Comparison of ENCODE assay signal across 8 cellular contexts in the genomic region with DNA sequence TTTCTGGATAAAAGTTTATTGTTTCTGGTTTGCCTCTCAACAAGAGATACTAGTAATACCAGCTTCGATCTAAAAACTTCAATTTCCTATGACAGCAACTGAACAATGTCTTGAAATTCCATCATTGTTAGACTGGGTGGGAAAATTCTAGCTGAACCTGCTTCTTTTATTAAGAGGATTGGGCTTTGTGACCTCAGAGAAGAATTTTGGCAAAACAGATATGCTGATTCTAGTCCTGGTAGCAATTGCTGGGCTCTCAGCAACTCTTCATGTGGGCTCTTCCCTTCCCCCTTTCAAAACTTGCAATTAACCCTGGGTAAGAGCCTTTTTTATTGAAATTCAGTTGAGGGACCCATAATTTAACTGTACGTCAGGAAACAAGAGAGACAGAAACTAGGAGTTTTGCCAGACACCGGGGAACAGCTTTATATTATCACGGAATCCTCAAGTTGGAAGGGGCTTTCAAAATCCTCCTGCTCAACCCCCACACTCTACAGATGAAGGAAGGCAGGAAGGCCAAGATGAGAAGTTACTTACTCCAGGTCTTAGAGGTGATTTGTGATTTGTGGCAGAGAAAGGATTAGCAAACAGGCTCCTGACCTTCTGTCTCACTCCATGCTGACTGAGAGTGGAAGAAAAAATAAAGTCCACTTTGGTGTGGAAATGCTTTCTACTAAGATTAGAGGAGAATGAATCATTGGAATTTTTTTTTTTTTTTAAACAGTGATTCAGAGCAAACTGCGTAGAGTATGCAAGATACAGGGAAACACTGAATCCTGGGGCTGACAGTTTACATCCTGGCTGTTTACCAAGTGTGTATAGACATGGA.
A peak's percentile ranks its signal among the peaks of the same experiment; 100 is the strongest.
DNase-seq lines count a peak whose midpoint lies in the region; ATAC-seq and TF ChIP-seq lines count a peak whose summit lies in the region.

No MANE protein-coding gene starts in this region.

- H3K27ac ChIP-seq in lung (ENCODE audit: low read depth in 1 of 2, low read length in 1 of 2) (no peak overlapping the region), vagina (peak overlapping the region; percentile 66)

- H3K4me1 ChIP-seq in lung (ENCODE audit: control insufficient read depth in 2 of 2, insufficient read depth in 2 of 2, low read length in 2 of 2) = peaks cover 1 to 10% of the 10 kb centered on the region in 2 donors
- peaks cover 40% of the 10 kb centered on the region for H3K4me1 ChIP-seq in vagina

- 32 to 38% methylated on average over 5 of the region's 5 CpGs for WGBS in lung, 2 donors

- no peak for TF ChIP-seq CTCF in astrocyte of the cerebellum (IDR thresholded peaks at IDR 0.05; ENCODE audit: low read depth, low read length, missing control alignments)
- no peak for TF ChIP-seq CTCF in lung (IDR thresholded peaks at IDR 0.05; ENCODE audit: control extremely low read depth, extremely low read depth)
- TF ChIP-seq CTCF in vagina (IDR thresholded peaks at IDR 0.05) = no peak
- no peak for TF ChIP-seq CTCF in GM13976 (IDR thresholded peaks at IDR 0.05; ENCODE audit: borderline replicate concordance, control extremely low read depth, extremely low read depth, insufficient read depth, missing control alignments)

- ATAC-seq in left ventricle myocardium superior (peak; percentile 31), Right ventricle myocardium superior (ENCODE audit: poor library complexity) (no peak), lung (ENCODE audit: insufficient read depth, low FRiP score) (peak; percentile 75)

- DNase-seq in left ventricle myocardium superior (no peak), Right ventricle myocardium superior (no peak), astrocyte of the cerebellum (ENCODE audit: low read depth) (peak; percentile 55), lung (ENCODE audit: low spot score) (no peak), vagina (ENCODE audit: extremely low spot score in 2 of 2) (no peak), GM13976 (ENCODE audit: low spot score) (no peak), activated gamma-delta T cell treated with Interleukin-2 at 50 U/mL for 16 hours (no peak), medulla oblongata (ENCODE audit: extremely low spot score) (no peak)

- H3K9me3 ChIP-seq in lung (ENCODE audit: control insufficient read depth in 2 of 2, insufficient read depth in 1 of 2, low read length in 1 of 2) (no peaks in the 10 kb centered on the region), vagina (no peaks in the 10 kb centered on the region)

- H3K4me3 ChIP-seq in astrocyte of the cerebellum (ENCODE audit: low read depth, low read length) = no peak overlapping the region
- no peak overlapping the region for H3K4me3 ChIP-seq in lung
- no peak overlapping the region for H3K4me3 ChIP-seq in vagina

- in situ Hi-C loops in astrocyte of the cerebellum (cut with HindIII; ENCODE audit: low sequenced_read_pairs) (no loop called here), GM13976 (cut with MboI; ENCODE audit: low sequenced_read_pairs, unreplicated experiment) (no loop called here)

- intact Hi-C loops in left ventricle myocardium superior (cut with micrococcal nuclease) (no loop called here), Right ventricle myocardium superior (cut with DNase I) (no loop called here), vagina (cut with DNase I) (no loop called here)

- H3K27me3 ChIP-seq in lung (ENCODE audit: control insufficient read depth, insufficient read depth) (no peaks in the 10 kb centered on the region), vagina (no peaks in the 10 kb centered on the region)

- TF ChIP-seq POLR2A in vagina (IDR thresholded peaks at IDR 0.05) = no peak

- H3K36me3 ChIP-seq in lung (ENCODE audit: control insufficient read depth in 2 of 2, insufficient read depth in 2 of 2, low read length in 2 of 2) (no peaks in the 10 kb centered on the region), vagina (no peaks in the 10 kb centered on the region)
